In the genomic region with DNA sequence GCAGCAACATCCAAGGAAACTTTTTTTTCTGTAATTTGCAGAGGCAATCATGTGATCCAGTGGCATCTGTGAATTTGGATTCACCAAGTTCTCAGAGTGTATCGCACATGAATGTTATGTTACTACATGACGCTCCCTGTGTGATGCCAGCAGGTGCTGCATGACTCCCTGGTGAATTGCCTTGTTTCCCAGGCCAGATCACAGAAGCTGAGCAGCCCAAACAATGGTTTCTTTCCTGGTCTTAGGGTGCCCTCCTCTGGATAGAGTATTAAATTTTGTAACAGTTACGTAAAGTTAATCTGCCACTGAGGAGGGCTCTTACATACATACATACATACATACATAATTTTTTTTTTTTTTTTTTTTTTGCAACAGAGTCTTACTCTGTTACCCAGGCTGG, we compare ENCODE assay signal across 8 cellular contexts. TPM values are rescaled to one million over a fixed set of nuclear protein-coding genes. Genes with fewer than 3 reads are reported as not detected.
DNase-seq lines count a peak whose midpoint lies in the region; ATAC-seq, FAIRE-seq and TF ChIP-seq lines count a peak whose summit lies in the region.

No MANE protein-coding gene starts in this region.

- no peaks in the 10 kb centered on the region for H3K9me3 ChIP-seq in A673 (ENCODE audit: low read depth, low read length, poor library complexity, severe bottlenecking)
- H3K9me3 ChIP-seq in SU-DHL-6 (ENCODE audit: insufficient read depth, low read length): no peaks in the 10 kb centered on the region
- no peaks in the 10 kb centered on the region for H3K9me3 ChIP-seq in esophagus squamous epithelium
- H3K9me3 ChIP-seq in pancreas: no peaks in the 10 kb centered on the region

- ATAC-seq in pancreas: peak; percentile 69 to 85 (median 75)
- ATAC-seq in HG02938 (IDR thresholded peaks at IDR 0.05; ENCODE audit: unreplicated experiment): no peak
- ATAC-seq in GM18517 (IDR thresholded peaks at IDR 0.05; ENCODE audit: unreplicated experiment): no peak

- H3K4me1 ChIP-seq in A673 (ENCODE audit: insufficient read depth, low read length, poor library complexity, severe bottlenecking) (peaks cover 9% of the 10 kb centered on the region), esophagus squamous epithelium (peaks cover 11 to 46% (median 13%) of the 10 kb centered on the region in 3 donors), pancreas (peaks cover 0 to 10% (median 7%) of the 10 kb centered on the region in 3 donors)

- H3K9me2 ChIP-seq in SU-DHL-6 (replicated peaks; ENCODE audit: insufficient read depth, low read length): no peaks in the 10 kb centered on the region

- CTCF ChIA-PET in A673 (lab: Charles Lee): interaction anchor here (1.0 to 1.2 kb wide), 3 partner anchors 38 to 59 kb away, joined by 3 to 6 read pairs (median 4); no protein-coding TSS in a partner anchor

- POLR2A ChIA-PET in A673 (lab: Charles Lee; ENCODE audit: low non-redundant PET): no interaction called here

- DNase-seq in A673 (ENCODE audit: low spot score): peak; percentile 71
- peak; percentile 53 for DNase-seq in G401 (ENCODE audit: low spot score)
- DNase-seq in NCI-H146 treated with DMSO at 0.1 percent for 48 hours (lab: John Stamatoyannopoulos, UW; ENCODE audit: unreplicated experiment): peak; percentile 34
- DNase-seq in esophagus squamous epithelium (lab: John Stamatoyannopoulos, UW): no peak
- DNase-seq in pancreas: peak in 5 of 6 donors; percentile 59 to 80 (median 67)

- WGBS in esophagus squamous epithelium, 2 donors: 15 to 43% methylated on average over 3 of the region's 3 CpGs
- WGBS in pancreas, 2 donors: 10 to 20% methylated on average over 3 of the region's 3 CpGs

- H3K27me3 ChIP-seq in A673 (replicated peaks; ENCODE audit: insufficient read depth, low read depth, low read length, poor library complexity) (no peaks in the 10 kb centered on the region), SU-DHL-6 (ENCODE audit: low read length) (no peaks in the 10 kb centered on the region), esophagus squamous epithelium (no peaks in the 10 kb centered on the region), pancreas (no peaks in the 10 kb centered on the region)

- H3K27ac ChIP-seq in A673 (ENCODE audit: low read depth, low read length, poor library complexity, severe bottlenecking): no peak overlapping the region
- H3K27ac ChIP-seq in SU-DHL-6 (ENCODE audit: low read depth, low read length): no peak overlapping the region
- no peak overlapping the region for H3K27ac ChIP-seq in esophagus squamous epithelium
- no peak overlapping the region for H3K27ac ChIP-seq in pancreas

- H4K20me1 ChIP-seq in SU-DHL-6 (ENCODE audit: low read depth, low read length): no peaks in the 10 kb centered on the region

- peaks cover 7% of the 10 kb centered on the region; the same call in 1 of the 2 replicates for H3K79me2 ChIP-seq in SU-DHL-6 (ENCODE audit: insufficient read depth, low read length)

- no peak overlapping the region for H2AFZ ChIP-seq in SU-DHL-6 (ENCODE audit: low read depth, low read length, severe bottlenecking)

- FAIRE-seq in pancreas (lab: Jason Lieb, UNC): no peak

- H3K36me3 ChIP-seq in A673 (ENCODE audit: insufficient read depth, low read length, poor library complexity, severe bottlenecking) (peaks cover 15% of the 10 kb centered on the region), SU-DHL-6 (ENCODE audit: low read length) (no peaks in the 10 kb centered on the region), esophagus squamous epithelium (peaks cover 6 to 19% (median 12%) of the 10 kb centered on the region in 3 donors), pancreas (peaks cover 0 to 9% (median 6%) of the 10 kb centered on the region in 3 donors)

- peaks cover 2% of the 10 kb centered on the region; the same call in 1 of the 2 replicates for H3F3A ChIP-seq in SU-DHL-6 (ENCODE audit: insufficient read depth)

- TF ChIP-seq CTCF in A673 (conservative IDR thresholded peaks at IDR 0.05; ENCODE audit: low read depth, low read length) (peak; percentile 32; the same call in 1 of the 2 replicates), SU-DHL-6 (IDR thresholded peaks at IDR 0.05; ENCODE audit: insufficient read depth, low read length, poor library complexity, severe bottlenecking) (peak; percentile 18), esophagus squamous epithelium (IDR thresholded peaks at IDR 0.05) (peak in 5 of 6 experiments; percentile 17 to 69 (median 40)), pancreas (IDR thresholded peaks at IDR 0.05) (peak in 2 of 4 donors; percentile 11 to 13)

- no peak for TF ChIP-seq POLR2A in esophagus squamous epithelium (IDR thresholded peaks at IDR 0.05)

- BruUV-seq in A673 (replicated peaks; lab: Mats Ljungman, UMichigan): no TSS peak

- intact Hi-C loops in A673 (cut with micrococcal nuclease; ENCODE audit: unreplicated experiment): loop anchor here (5.0 kb wide), 1 partner anchor 61 kb away; no protein-coding TSS in a partner anchor
- intact Hi-C loops in esophagus squamous epithelium (cut with DNase I): loop anchor here (5.0 kb wide), 1 partner anchor 61 kb away; no protein-coding TSS in a partner anchor
- intact Hi-C loops in pancreas (cut with DNase I): loop anchor here in 1 of 3 donors (10.0 kb wide), 1 partner anchor 128 kb away; the partner anchor contains the start of gene GJC3

- no peak overlapping the region for H3K9ac ChIP-seq in SU-DHL-6 (ENCODE audit: low read length)

- H3K4me3 ChIP-seq in A673 (ENCODE audit: low read depth, low read length, poor library complexity, severe bottlenecking): no peak overlapping the region
- no peak overlapping the region for H3K4me3 ChIP-seq in SU-DHL-6 (ENCODE audit: insufficient read depth, low read length, poor library complexity, severe bottlenecking)
- no peak overlapping the region for H3K4me3 ChIP-seq in esophagus squamous epithelium
- H3K4me3 ChIP-seq in pancreas: no peak overlapping the region

- H3K4me2 ChIP-seq in SU-DHL-6 (ENCODE audit: low read depth, low read length, poor library complexity, severe bottlenecking): no peak overlapping the region

- in situ Hi-C loops in G401 (cut with HindIII; ENCODE audit: low sequenced_read_pairs): no loop called here

RNA-seq across cellular contexts. Expression of gene ZSCAN21, which starts 3.6 kb away (rescaled TPM):
- total RNA-seq in A673 (2021) (17.2 and 21.7 TPM in 2 replicates), esophagus squamous epithelium (10 to 100 TPM in 1 of 4 donors, 1 to 10 TPM in 3; 3.7 to 12.0 (median 8.0) TPM), pancreas (1 to 10 TPM; 3.8 to 9.6 (median 6.2) TPM)
- total RNA-seq in G401 (2014; rRNA removed; shearing (Covaris generic)): 12.2 and 23.1 TPM in 2 replicates
- 10 to 100 TPM in 1 of 2 donors, 1 to 10 TPM in 1; 8.3 to 11.8 TPM for polyA plus RNA-seq in pancreas

RNA-seq across cellular contexts. Expression of gene ZNF3, which starts 28.3 kb away (rescaled TPM):
- 50.2 and 50.8 TPM in 2 replicates for total RNA-seq in A673 (2021)
- total RNA-seq in G401 (2014; rRNA removed; shearing (Covaris generic)): 29.9 and 38.7 TPM in 2 replicates
- 10 to 100 TPM; 10.5 to 22.3 (median 12.2) TPM for total RNA-seq in esophagus squamous epithelium
- total RNA-seq in pancreas: 10 to 100 TPM in 5 of 6 donors, 1 to 10 TPM in 1; 9.6 to 21.2 (median 13.2) TPM
- polyA plus RNA-seq in pancreas: 10 to 100 TPM; 15.8 to 21.1 TPM

RNA-seq across cellular contexts. Expression of gene COPS6, which starts 35.6 kb away (rescaled TPM):
- 155 and 166 TPM in 2 replicates for total RNA-seq in A673 (2021)
- total RNA-seq in G401 (2014; rRNA removed; shearing (Covaris generic)): 100 and 151 TPM in 2 replicates
- total RNA-seq in esophagus squamous epithelium: 10 to 100 TPM; 50.6 to 68.0 (median 62.2) TPM
- total RNA-seq in pancreas: 10 to 100 TPM; 34.6 to 44.0 (median 38.3) TPM
- 10 to 100 TPM; 46.0 to 82.0 TPM for polyA plus RNA-seq in pancreas

RNA-seq across cellular contexts. Expression of gene ZKSCAN1, which starts 37.8 kb away (rescaled TPM):
- total RNA-seq in A673 (2021): 66.5 and 69.5 TPM in 2 replicates
- 13.8 and 19.4 TPM in 2 replicates for total RNA-seq in G401 (2014; rRNA removed; shearing (Covaris generic))
- 10 to 100 TPM; 18.3 to 38.3 (median 21.9) TPM for total RNA-seq in esophagus squamous epithelium
- total RNA-seq in pancreas: 10 to 100 TPM; 52.6 to 86.0 (median 68.2) TPM
- polyA plus RNA-seq in pancreas: 10 to 100 TPM; 24.2 to 28.9 TPM

RNA-seq across cellular contexts. Expression of gene MCM7, which starts 48.0 kb away (rescaled TPM):
- total RNA-seq in A673 (2021) (399 and 418 TPM in 2 replicates), esophagus squamous epithelium (10 to 100 TPM; 31.8 to 67.3 (median 63.1) TPM), pancreas (10 to 100 TPM; 21.7 to 38.4 (median 24.1) TPM)
- total RNA-seq in G401 (2014; rRNA removed; shearing (Covaris generic)): 356 and 361 TPM in 2 replicates
- 10 to 100 TPM; 63.1 to 77.0 TPM for polyA plus RNA-seq in pancreas

Comparison
In these comparisons a context has a peak if more than half of its experiments do, and no peak if none do; other contexts are left out.
1. ATAC-seq: peak in pancreas (4 of 4); none in HG02938 (single experiment) and GM18517 (single experiment).